16 cellular contexts compared by ENCODE assay signal in the genomic region with DNA sequence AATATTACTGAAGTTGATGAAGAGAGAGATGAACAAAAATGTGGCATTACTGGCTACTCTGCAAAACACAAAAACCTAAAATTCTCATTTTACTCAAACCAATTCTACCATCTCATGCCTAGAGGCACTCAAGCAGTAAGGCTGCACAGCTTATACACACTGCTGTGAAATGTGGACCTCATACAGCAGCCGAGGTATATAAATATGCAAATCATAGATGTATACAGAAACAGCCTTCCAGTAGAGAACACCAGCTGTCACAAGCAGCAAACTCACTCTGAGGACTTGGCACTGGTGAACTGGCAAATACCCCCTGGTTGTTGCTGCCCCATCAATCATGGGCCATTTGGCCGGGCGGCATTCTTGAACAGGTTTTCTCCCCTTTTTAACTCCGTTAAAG.
DNase-seq lines count a peak whose midpoint lies in the region; ATAC-seq and TF ChIP-seq lines count a peak whose summit lies in the region.
"Had no signal": no experiment of that assay in that cellular context is flagged by ENCODE, and none has a peak within 500 bp of the region (broad histone marks: within the 10 kb centered on the region; RNA-seq: fewer than 3 reads in every experiment).

No MANE protein-coding gene starts in this region.

- TF ChIP-seq CTCF in OCI-LY7 (conservative IDR thresholded peaks at IDR 0.05; ENCODE audit: low read length): no peak
- no peak for TF ChIP-seq CTCF in gastroesophageal sphincter (IDR thresholded peaks at IDR 0.05)
- no peak for TF ChIP-seq CTCF in esophagus squamous epithelium (IDR thresholded peaks at IDR 0.05)

- no peak overlapping the region for H3K27ac ChIP-seq in OCI-LY7 (ENCODE audit: low read depth, low read length, poor library complexity, severe bottlenecking)
- no peak overlapping the region for H3K27ac ChIP-seq in gastroesophageal sphincter
- no peak overlapping the region for H3K27ac ChIP-seq in esophagus squamous epithelium
- H3K27ac ChIP-seq: HL-60 had no signal

- H3K4me3 ChIP-seq in OCI-LY7 (ENCODE audit: low read depth, low read length, poor library complexity, severe bottlenecking) (no peak overlapping the region), gastroesophageal sphincter (no peak overlapping the region), esophagus squamous epithelium (no peak overlapping the region)
- H3K4me3 ChIP-seq: lung had no signal

- BruUV-seq in OCI-LY7 (replicated peaks; lab: Mats Ljungman, UMichigan): no TSS peak

- H3K4me1 ChIP-seq in OCI-LY7 (ENCODE audit: insufficient read depth, low read length, poor library complexity, severe bottlenecking): no peaks in the 10 kb centered on the region
- H3K4me1 ChIP-seq in gastroesophageal sphincter: no peaks in the 10 kb centered on the region
- H3K4me1 ChIP-seq in esophagus squamous epithelium: no peaks in the 10 kb centered on the region

- TF ChIP-seq POLR2A in gastroesophageal sphincter (IDR thresholded peaks at IDR 0.05): no peak
- TF ChIP-seq POLR2A in esophagus squamous epithelium (IDR thresholded peaks at IDR 0.05): no peak

- ATAC-seq in GM18511 (IDR thresholded peaks at IDR 0.05; ENCODE audit: unreplicated experiment) (peak; percentile 89), GM21526 (IDR thresholded peaks at IDR 0.05; ENCODE audit: low FRiP score, unreplicated experiment) (peak; percentile 99), HG03045 (IDR thresholded peaks at IDR 0.05; ENCODE audit: unreplicated experiment) (peak; percentile 52), gastroesophageal sphincter (no peak)
- ATAC-seq: activated T-cell treated with anti-CD3 and anti-CD28 coated beads, Interleukin-2, amount 50 U/mL, for 72 hours had no signal

- H3K36me3 ChIP-seq in OCI-LY7 (ENCODE audit: insufficient read depth, low read length) (no peaks in the 10 kb centered on the region), gastroesophageal sphincter (no peaks in the 10 kb centered on the region), esophagus squamous epithelium (no peaks in the 10 kb centered on the region)

- WGBS in gastroesophageal sphincter (ENCODE audit: low coverage in 1 of 2), 2 donors: 50 to 70% methylated on average over 4 of the region's 4 CpGs
- WGBS in esophagus squamous epithelium, 2 donors: 57 to 61% methylated on average over 4 of the region's 4 CpGs

- no peak overlapping the region for H3K4me2 ChIP-seq in OCI-LY7 (ENCODE audit: low read length)

- H3K79me2 ChIP-seq in OCI-LY7 (ENCODE audit: insufficient read depth, low read depth, low read length): no peaks in the 10 kb centered on the region

- no peak overlapping the region for H2AFZ ChIP-seq in OCI-LY7 (ENCODE audit: low read length)

- no peaks in the 10 kb centered on the region for H4K20me1 ChIP-seq in OCI-LY7 (ENCODE audit: insufficient read depth, low read length)

- CTCF ChIA-PET in OCI-LY7 (lab: Charles Lee; ENCODE audit: unreplicated experiment): no interaction called here

- H3K27me3 ChIP-seq in gastroesophageal sphincter (no peaks in the 10 kb centered on the region), esophagus squamous epithelium (no peaks in the 10 kb centered on the region)

- intact Hi-C loops in OCI-LY7 (cut with micrococcal nuclease; ENCODE audit: unreplicated experiment) (no loop called here), esophagus squamous epithelium (cut with DNase I) (no loop called here)

- no peak for TF ChIP-seq EP300 in gastroesophageal sphincter (IDR thresholded peaks at IDR 0.05)

- no peaks in the 10 kb centered on the region for H3K9me3 ChIP-seq in OCI-LY7 (ENCODE audit: low read length)
- H3K9me3 ChIP-seq in gastroesophageal sphincter: no peaks in the 10 kb centered on the region
- H3K9me3 ChIP-seq in esophagus squamous epithelium: no peaks in the 10 kb centered on the region

- no peaks in the 10 kb centered on the region for H3K9me2 ChIP-seq in OCI-LY7 (ENCODE audit: insufficient read depth, low read length)

- POLR2A ChIA-PET in OCI-LY7 (lab: Charles Lee): interaction anchor here (0.9 kb wide), 1 partner anchor 43 kb away, joined by 7 read pairs; no protein-coding TSS in a partner anchor

- DNase-seq in NCI-H524 (lab: John Stamatoyannopoulos, UW) (peak; percentile 17 to 75), hippocampal formation (lab: John Stamatoyannopoulos, UW) (no peak), OCI-LY7 (ENCODE audit: low spot score) (no peak), esophagus squamous epithelium (lab: John Stamatoyannopoulos, UW) (no peak)
- DNase-seq: activated B cell treated with CpG ODN at 0.5 μM for 24 hours; activated T-cell treated with anti-CD3 and anti-CD28 coated beads, Interleukin-2, amount 50 U/mL, for 72 hours; DND-41; hypothalamus; nucleus accumbens; stimulated activated CD4-positive, alpha-beta T cell treated with anti-CD3 and anti-CD28 coated beads, Interleukin-12 subunit alpha, Interleukin-12 subunit beta, amount 100 ng/mL, for 4 hours had no signal

Comparison
In these comparisons a context has a peak if more than half of its experiments do, and no peak if none do; other contexts are left out.
1. DNase-seq: peak in NCI-H524 (2 of 2); none in hippocampal formation (0 of 2), OCI-LY7 (single experiment) and esophagus squamous epithelium (single experiment).